Comparison of ENCODE assay signal across 8 cellular contexts in the genomic region with DNA sequence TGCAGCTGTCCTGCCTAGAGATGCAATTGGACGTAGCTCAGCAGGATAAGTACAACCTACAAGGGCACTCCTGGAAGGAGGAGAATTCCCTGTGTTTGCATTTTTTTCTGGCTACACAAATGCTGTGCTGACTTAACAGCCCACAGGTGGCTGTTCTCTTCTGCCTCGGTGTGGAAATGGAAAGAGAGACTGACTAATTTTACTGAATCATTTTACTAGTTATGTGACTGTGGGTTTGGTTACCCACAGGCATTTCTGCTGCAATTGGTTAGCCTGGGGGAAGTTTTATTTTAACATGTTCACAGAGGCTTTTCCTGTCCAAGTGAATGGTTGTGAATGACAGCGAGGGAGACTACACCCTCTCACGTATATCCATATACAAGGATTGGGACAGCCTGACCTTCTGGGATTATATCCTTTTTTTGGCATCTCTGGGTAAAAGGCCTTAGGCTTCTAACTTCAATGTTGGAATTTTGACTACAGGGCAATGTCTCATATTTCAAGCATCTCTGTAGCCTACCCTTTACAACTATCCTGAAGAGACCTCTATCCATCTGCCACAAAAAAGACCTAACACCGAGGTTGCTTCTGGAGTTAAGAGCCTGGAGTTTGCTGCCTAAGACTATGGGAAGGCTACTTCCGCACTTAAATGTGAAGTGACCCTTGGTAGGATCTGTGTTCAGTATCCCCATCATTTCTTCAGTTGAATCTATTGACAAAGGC.
DNase-seq lines count a peak whose midpoint lies in the region; ATAC-seq and TF ChIP-seq lines count a peak whose summit lies in the region.

No MANE protein-coding gene starts in this region.

- H4K20me1 ChIP-seq in PC-9 (ENCODE audit: insufficient read depth) = no peaks in the 10 kb centered on the region

- H3K36me3 ChIP-seq in PC-9 (ENCODE audit: low read depth) = no peaks in the 10 kb centered on the region
- H3K36me3 ChIP-seq in gastroesophageal sphincter = no peaks in the 10 kb centered on the region

- H3K9me2 ChIP-seq in PC-9 (ENCODE audit: insufficient read depth) = no peaks in the 10 kb centered on the region

- H3K79me2 ChIP-seq in PC-9 (ENCODE audit: low read depth) = no peaks in the 10 kb centered on the region

- H3K4me1 ChIP-seq in PC-9 (replicated peaks; ENCODE audit: insufficient read depth) (peaks cover 27% of the 10 kb centered on the region), gastroesophageal sphincter (no peaks in the 10 kb centered on the region)

- TF ChIP-seq CTCF in PC-9 (conservative IDR thresholded peaks at IDR 0.05) (no peak), fibroblast of mammary gland (conservative IDR thresholded peaks at IDR 0.05; ENCODE audit: control insufficient read depth, insufficient read depth, low read depth, low read length) (peak; percentile 1), gastroesophageal sphincter (IDR thresholded peaks at IDR 0.05) (no peak)

- BruUV-seq in PC-9 (replicated peaks; lab: Mats Ljungman, UMichigan) = no TSS peak

- H3K27ac ChIP-seq in PC-9 = peak overlapping the region; percentile 78
- no peak overlapping the region for H3K27ac ChIP-seq in gastroesophageal sphincter

- DNase-seq in activated naive CD4-positive, alpha-beta T cell treated with Interleukin-2 at 50 U/mL for 16 hours = peak; percentile 13
- no peak for DNase-seq in activated naive CD4-positive, alpha-beta T cell (lab: John Stamatoyannopoulos, UW)
- DNase-seq in PC-9 (peak; percentile 68 to 92), fibroblast of mammary gland (ENCODE audit: low read depth) (peak; percentile 91), mucosa of gallbladder (ENCODE audit: low spot score) (no peak), HEK293T (ENCODE audit: extremely low spot score) (no peak)

- no peak overlapping the region for H3K4me3 ChIP-seq in PC-9
- H3K4me3 ChIP-seq in fibroblast of mammary gland (ENCODE audit: control insufficient read depth, low read depth, low read length) = no peak overlapping the region
- H3K4me3 ChIP-seq in gastroesophageal sphincter = no peak overlapping the region

- H3K9me3 ChIP-seq in PC-9 (ENCODE audit: insufficient read depth, low read depth) = peaks cover 24% of the 10 kb centered on the region
- H3K9me3 ChIP-seq in gastroesophageal sphincter = no peaks in the 10 kb centered on the region

- TF ChIP-seq POLR2A in gastroesophageal sphincter (IDR thresholded peaks at IDR 0.05) = no peak

- intact Hi-C loops in PC-9 (cut with micrococcal nuclease; ENCODE audit: unreplicated experiment) = loop anchor here (1.0 to 5.0 kb wide), 10 partner anchors 52 to 373 kb away; no protein-coding TSS in a partner anchor

- 62 to 66% methylated on average over 6 of the region's 6 CpGs for WGBS in gastroesophageal sphincter (ENCODE audit: low coverage in 1 of 2), 2 donors

- peak overlapping the region; percentile 53; the same call in 1 of the 2 replicates for H2AFZ ChIP-seq in PC-9

- CTCF ChIA-PET in PC-9 (lab: Charles Lee) (no interaction called here), HEK293T (lab: Yijun Ruan, JAX) (no interaction called here)

- H3K27me3 ChIP-seq in PC-9 (ENCODE audit: insufficient read depth, low read depth) (no peaks in the 10 kb centered on the region), gastroesophageal sphincter (no peaks in the 10 kb centered on the region)

- H3F3A ChIP-seq in PC-9 (ENCODE audit: insufficient read depth, low read depth) = peaks cover 25% of the 10 kb centered on the region

- no peak for TF ChIP-seq EP300 in gastroesophageal sphincter (IDR thresholded peaks at IDR 0.05)

- ATAC-seq in HG02973 (IDR thresholded peaks at IDR 0.05; ENCODE audit: unreplicated experiment) = peak; percentile 93
- no peak for ATAC-seq in gastroesophageal sphincter

- POLR2A ChIA-PET in PC-9 (lab: Charles Lee; ENCODE audit: unreplicated experiment) (interaction anchor here (0.5 kb wide), 1 partner anchor 682 kb away, joined by 3 read pairs; no protein-coding TSS in a partner anchor), HEK293T (lab: Yijun Ruan, JAX) (no interaction called here)

- H3K4me2 ChIP-seq in PC-9 = peak overlapping the region; percentile 51

TF ChIP-seq in HEK293T, 16 proteins besides CTCF, POLR2A, EP300 and RAD21:
- TF ChIP-seq, protein P1, sequence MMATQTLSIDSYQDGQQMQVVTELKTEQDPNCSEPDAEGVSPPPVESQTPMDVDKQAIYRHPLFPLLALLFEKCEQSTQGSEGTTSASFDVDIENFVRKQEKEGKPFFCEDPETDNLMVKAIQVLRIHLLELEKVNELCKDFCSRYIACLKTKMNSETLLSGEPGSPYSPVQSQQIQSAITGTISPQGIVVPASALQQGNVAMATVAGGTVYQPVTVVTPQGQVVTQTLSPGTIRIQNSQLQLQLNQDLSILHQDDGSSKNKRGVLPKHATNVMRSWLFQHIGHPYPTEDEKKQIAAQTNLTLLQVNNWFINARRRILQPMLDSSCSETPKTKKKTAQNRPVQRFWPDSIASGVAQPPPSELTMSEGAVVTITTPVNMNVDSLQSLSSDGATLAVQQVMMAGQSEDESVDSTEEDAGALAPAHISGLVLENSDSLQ (IDR thresholded peaks at IDR 0.05) = no peak
- TF ChIP-seq ARNT (IDR thresholded peaks at IDR 0.05) = no peak
- no peak for TF ChIP-seq SP1 (IDR thresholded peaks at IDR 0.05)
- TF ChIP-seq CTBP1 (IDR thresholded peaks at IDR 0.05; ENCODE audit: borderline replicate concordance) = no peak
- no peak for TF ChIP-seq FOXM1 (IDR thresholded peaks at IDR 0.05; ENCODE audit: borderline replicate concordance)
- TF ChIP-seq ELF4 (IDR thresholded peaks at IDR 0.05) = no peak
- no peak for TF ChIP-seq FOXA1 (IDR thresholded peaks at IDR 0.05)
- no peak for TF ChIP-seq NFRKB (IDR thresholded peaks at IDR 0.05)
- TF ChIP-seq BHLHE40 (IDR thresholded peaks at IDR 0.05; ENCODE audit: borderline replicate concordance) = no peak
- no peak for TF ChIP-seq SUZ12 (IDR thresholded peaks at IDR 0.05)
- TF ChIP-seq HDGF (IDR thresholded peaks at IDR 0.05; ENCODE audit: borderline replicate concordance) = no peak
- TF ChIP-seq ZNF384 (IDR thresholded peaks at IDR 0.05) = no peak
- no peak for TF ChIP-seq TARDBP (IDR thresholded peaks at IDR 0.05)

Comparison
In these comparisons a context has a peak if more than half of its experiments do, and no peak if none do; other contexts are left out.
1. DNase-seq: peak in activated naive CD4-positive, alpha-beta T cell treated with Interleukin-2 at 50 U/mL for 16 hours (single experiment), PC-9 (2 of 2) and fibroblast of mammary gland (single experiment); none in activated naive CD4-positive, alpha-beta T cell (0 of 4), mucosa of gallbladder (single experiment) and HEK293T (single experiment).